8 cellular contexts compared by ENCODE assay signal in genomic region chr1:45302505-45303331, GRCh38. TPM values are rescaled to one million over a fixed set of nuclear protein-coding genes. Genes with fewer than 3 reads are reported as not detected.
DNase-seq lines count a peak whose midpoint lies in the region; ATAC-seq and TF ChIP-seq lines count a peak whose summit lies in the region.

No MANE protein-coding gene starts in this region.

- peak overlapping the region; percentile 56 to 92 (median 91) for H3K27ac ChIP-seq in gastroesophageal sphincter

- no peak for TF ChIP-seq EP300 in gastroesophageal sphincter (IDR thresholded peaks at IDR 0.05)

- TF ChIP-seq CTCF in WI38 (IDR thresholded peaks at IDR 0.05; ENCODE audit: low read depth, low read length) (no peak), gastroesophageal sphincter (IDR thresholded peaks at IDR 0.05) (no peak)

- DNase-seq in skeletal muscle cell (ENCODE audit: low read depth) (no peak), AG08395 (ENCODE audit: low spot score) (no peak), HEK293T (ENCODE audit: extremely low spot score) (no peak)

- ATAC-seq in GM18517 (IDR thresholded peaks at IDR 0.05; ENCODE audit: unreplicated experiment) = peak; percentile 0
- ATAC-seq in gastroesophageal sphincter = no peak
- ATAC-seq in GM19328 (IDR thresholded peaks at IDR 0.05; ENCODE audit: unreplicated experiment) = no peak
- no peak for ATAC-seq in HG02840 (IDR thresholded peaks at IDR 0.05; ENCODE audit: low FRiP score, unreplicated experiment)

- CTCF ChIA-PET in HEK293T (lab: Yijun Ruan, JAX) = interaction anchor here (0.5 to 7.9 kb wide), 8 partner anchors 36 to 471 kb away, joined by 3 to 139 read pairs (median 3); partner anchors contain the start of genes HECTD3 and UROD

- POLR2A ChIA-PET in HEK293T (lab: Yijun Ruan, JAX) = interaction anchor here (0.6 to 6.9 kb wide), 45 partner anchors 9 to 581 kb away, joined by 3 to 154 read pairs (median 5); partner anchors contain the start of genes BEST4, CCDC163, EIF2B3 and HECTD3

- TF ChIP-seq POLR2A in gastroesophageal sphincter (IDR thresholded peaks at IDR 0.05) = no peak

- no peaks in the 10 kb centered on the region for H3K36me3 ChIP-seq in gastroesophageal sphincter

- WGBS in gastroesophageal sphincter (ENCODE audit: low coverage in 1 of 2), 2 donors = 57 to 84% methylated on average over 14 to 24 of the region's 25 CpGs

- H3K27me3 ChIP-seq in gastroesophageal sphincter = no peaks in the 10 kb centered on the region

- H3K4me3 ChIP-seq in WI38 (ENCODE audit: low read depth, low read length) = peak overlapping the region; percentile 62
- peak overlapping the region; percentile 38 to 80 for H3K4me3 ChIP-seq in gastroesophageal sphincter
- peak overlapping the region; percentile 54 for H3K4me3 ChIP-seq in skeletal muscle cell (ENCODE audit: low read depth, low read length)

- no peaks in the 10 kb centered on the region for H3K9me3 ChIP-seq in gastroesophageal sphincter

- H3K4me1 ChIP-seq in gastroesophageal sphincter = peaks cover 0 to 25% (median 6%) of the 10 kb centered on the region in 3 donors

TF ChIP-seq in HEK293T, 16 proteins besides CTCF, POLR2A, EP300 and RAD21:
- no peak for TF ChIP-seq NFRKB (IDR thresholded peaks at IDR 0.05)
- no peak for TF ChIP-seq ARNT (IDR thresholded peaks at IDR 0.05)
- TF ChIP-seq LEF1 (IDR thresholded peaks at IDR 0.05; ENCODE audit: borderline replicate concordance) = no peak
TF ChIP-seq in HEK293T: peak in this region for 0.

RNA-seq across cellular contexts. Expression of gene HPDL, which starts 24.0 kb away (rescaled TPM):
- total RNA-seq in gastroesophageal sphincter = under 1 TPM in 3 of 4 donors, not detected in 1; 0.35 to 0.93 (median 0.40) TPM

RNA-seq across cellular contexts. Expression of gene TOE1, which starts 37.3 kb away (rescaled TPM):
- 1 to 10 TPM; 7.0 to 9.9 (median 8.4) TPM for total RNA-seq in gastroesophageal sphincter

RNA-seq across cellular contexts. Expression of gene MUTYH, which starts 37.5 kb away (rescaled TPM):
- 10 to 100 TPM; 15.3 to 22.6 (median 18.0) TPM for total RNA-seq in gastroesophageal sphincter
